ENCODE assay signal across 27 cellular contexts in the genomic region with DNA sequence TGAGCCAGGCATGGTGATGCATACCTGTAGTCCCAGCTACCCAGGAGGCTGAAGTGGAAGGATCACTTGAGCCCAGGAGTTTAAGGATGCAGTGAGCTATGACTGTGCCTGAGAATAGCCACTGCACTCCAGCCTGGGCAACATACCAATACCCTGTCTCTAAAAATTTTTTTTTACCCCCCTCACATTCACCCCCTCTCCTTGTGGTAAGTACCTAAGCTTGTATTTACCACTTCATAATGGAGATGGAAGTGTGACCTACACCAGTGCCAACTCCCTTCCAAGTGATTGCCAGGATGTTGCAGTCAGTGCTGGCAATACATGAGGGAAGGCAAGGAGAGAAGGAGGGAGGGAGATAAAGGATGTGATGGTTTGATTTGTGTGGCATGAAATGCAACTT.
"Had no signal": no experiment of that assay in that cellular context is flagged by ENCODE, and none has a peak within 500 bp of the region (broad histone marks: within the 10 kb centered on the region; RNA-seq: fewer than 3 reads in every experiment).

No MANE protein-coding gene starts in this region.

- H3K27ac ChIP-seq: adrenal gland, breast epithelium, SJSA1 had no signal

- H3K27me3 ChIP-seq: adrenal gland, breast epithelium, SJSA1 had no signal

- DNase-seq: activated CD4-positive, alpha-beta T cell treated with anti-CD3 and anti-CD28 coated beads for 48 hours; activated CD4-positive, alpha-beta T cell treated with anti-CD3 and anti-CD28 coated beads, Interleukin-2, amount 50 U/mL, for 4 hours; activated CD4-positive, CD25-positive, alpha-beta regulatory T cell treated with anti-CD3 and anti-CD28 coated beads, Interleukin-2, amount 50 U/mL, for 72 hours; activated CD8-positive, alpha-beta memory T cell treated with anti-CD3 and anti-CD28 coated beads, Interleukin-2, amount 50 U/mL, for 48 hours; activated CD8-positive, alpha-beta T cell treated with anti-CD3 and anti-CD28 coated beads, Interleukin-2, amount 10 ng/mL, durations not matched to agents 7 days and 5 days; activated naive CD4-positive, alpha-beta T cell treated with anti-CD3 and anti-CD28 coated beads, Interleukin-2, amount 50 U/mL, for 16 hours; activated naive CD8-positive, alpha-beta T cell treated with anti-CD3 and anti-CD28 coated beads, Interleukin-2, amount 10 ng/mL, durations not matched to agents 7 days and 5 days; activated T-cell treated with anti-CD3 and anti-CD28 coated beads, Interleukin-2, amount 50 U/mL, for 1 hour; adrenal gland; aorta; central memory CD4-positive, alpha-beta T cell; KG1; NCI-H1092; NCI-H1417; NCI-H1930; NCI-H446 treated with DMSO at 0.1 percent for 48 hours; NCI-H524 treated with DMSO at 0.1 percent for 48 hours; NCI-H82; OCI-M1; RPMI8226; SHP77; SW 1271 had no signal

- H3K4me3 ChIP-seq: adrenal gland, breast epithelium, SJSA1 had no signal

- H3K9me3 ChIP-seq: adrenal gland, breast epithelium, SJSA1 had no signal

- ATAC-seq: activated CD8-positive, alpha-beta T cell treated with anti-CD3 and anti-CD28 coated beads, Interleukin-2, amount 10 ng/mL, durations not matched to agents 7 days and 5 days; Panc1; SK-N-SH treated with all-trans-retinoic acid at 6 μM for 48 hours; WTC11 had no signal

- H3K4me1 ChIP-seq: adrenal gland, breast epithelium, SJSA1 had no signal

- H3K36me3 ChIP-seq: adrenal gland, breast epithelium, SJSA1 had no signal
